ENCODE assay signal across 9 cellular contexts in the genomic region with DNA sequence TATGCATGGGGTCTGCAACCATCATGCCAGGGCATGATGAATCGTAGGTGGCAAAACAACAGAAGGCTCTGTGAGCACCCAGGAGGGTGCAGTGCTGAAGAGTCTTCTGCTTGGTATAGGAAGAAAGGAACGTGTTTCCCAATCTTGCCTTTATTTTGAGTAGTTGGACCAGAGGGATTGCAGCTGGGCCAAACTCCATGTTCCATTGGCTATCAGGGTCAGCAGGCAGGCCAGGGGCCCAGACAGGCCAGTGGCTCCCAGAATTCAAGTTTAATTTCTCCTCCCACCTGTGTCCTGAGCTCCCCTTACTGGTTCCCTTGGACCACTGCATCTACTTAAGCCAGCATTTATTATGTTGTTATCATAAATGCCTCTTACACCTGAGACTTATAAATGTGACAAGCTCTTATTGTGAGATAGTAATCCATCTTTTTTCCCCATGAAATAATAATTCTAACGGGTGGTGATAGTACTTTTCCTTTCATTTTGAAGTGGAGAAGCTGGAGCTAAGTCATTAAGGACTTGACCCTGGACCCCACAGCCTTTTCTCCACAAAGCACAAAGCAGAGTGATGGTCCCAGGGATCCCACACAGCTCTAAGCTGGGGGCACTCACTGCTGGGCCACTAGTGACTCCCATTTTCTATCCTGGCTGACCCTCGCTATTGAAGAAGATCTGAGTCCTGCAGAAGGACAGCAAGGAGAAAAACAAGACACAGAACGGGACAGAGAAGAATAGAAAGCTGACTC. TPM values are rescaled to one million over a fixed set of nuclear protein-coding genes. Genes with fewer than 3 reads are reported as not detected.
DNase-seq lines count a peak whose midpoint lies in the region; ATAC-seq and TF ChIP-seq lines count a peak whose summit lies in the region.
"Had no signal": no experiment of that assay in that cellular context is flagged by ENCODE, and none has a peak within 500 bp of the region (broad histone marks: within the 10 kb centered on the region; RNA-seq: fewer than 3 reads in every experiment).

No MANE protein-coding gene starts in this region.

- H3K4me3 Mint-ChIP-seq in stimulated activated memory B cell treated with anti-CD40 and anti-IgM and Interleukin-4, amounts not matched to agents 10 μg/mL and 1 μg/mL and 100 μg/mL, for 72 hours = peak overlapping the region; percentile 98

- H3K27ac Mint-ChIP-seq in stimulated activated memory B cell treated with anti-CD40 and anti-IgM and Interleukin-4, amounts not matched to agents 10 μg/mL and 1 μg/mL and 100 μg/mL, for 72 hours = peak overlapping the region; percentile 97

- ATAC-seq in GM21576 (IDR thresholded peaks at IDR 0.05; ENCODE audit: unreplicated experiment) (peak; percentile 1), HG03196 (IDR thresholded peaks at IDR 0.05; ENCODE audit: unreplicated experiment) (no peak)
- no peak for ATAC-seq in stimulated activated memory B cell treated with anti-CD40 and anti-IgM and Interleukin-4, amounts not matched to agents 10 μg/mL and 1 μg/mL and 100 μg/mL, for 72 hours

- H3K36me3 ChIP-seq in SJSA1 = peaks cover 24% of the 10 kb centered on the region

- H3K9me3 Mint-ChIP-seq in stimulated activated memory B cell treated with anti-CD40 and anti-IgM and Interleukin-4, amounts not matched to agents 10 μg/mL and 1 μg/mL and 100 μg/mL, for 72 hours = peaks cover 6% of the 10 kb centered on the region

- DNase-seq in SJSA1 (ENCODE audit: low read depth in 1 of 2, low spot score in 2 of 2) (no peak), fibroblast of mammary gland (ENCODE audit: low read depth) (peak; percentile 13), DMS114 treated with DMSO at 0.1 percent for 48 hours (lab: John Stamatoyannopoulos, UW; ENCODE audit: unreplicated experiment) (no peak), NCI-H1417 treated with DMSO at 0.1 percent for 48 hours (lab: John Stamatoyannopoulos, UW) (no peak)
- DNase-seq in central memory CD4-positive, alpha-beta T cell = no peak
- DNase-seq: nephron progenitor cell had no signal

- peaks cover 80% of the 10 kb centered on the region for H3K4me1 Mint-ChIP-seq in stimulated activated memory B cell treated with anti-CD40 and anti-IgM and Interleukin-4, amounts not matched to agents 10 μg/mL and 1 μg/mL and 100 μg/mL, for 72 hours

- no peaks in the 10 kb centered on the region; the same call in 1 of the 2 replicates for H3K9me3 ChIP-seq in SJSA1 (replicated peaks)

- H3K4me3 ChIP-seq in SJSA1 = peak overlapping the region; percentile 47
- H3K4me3 ChIP-seq in fibroblast of mammary gland (ENCODE audit: control insufficient read depth, low read depth, low read length) = peak overlapping the region; percentile 86

- H3K27me3 Mint-ChIP-seq in stimulated activated memory B cell treated with anti-CD40 and anti-IgM and Interleukin-4, amounts not matched to agents 10 μg/mL and 1 μg/mL and 100 μg/mL, for 72 hours = no peaks in the 10 kb centered on the region

- peaks cover 24% of the 10 kb centered on the region for H3K36me3 Mint-ChIP-seq in stimulated activated memory B cell treated with anti-CD40 and anti-IgM and Interleukin-4, amounts not matched to agents 10 μg/mL and 1 μg/mL and 100 μg/mL, for 72 hours

- peaks cover 13% of the 10 kb centered on the region for H3K4me1 ChIP-seq in SJSA1 (replicated peaks)

- peak; percentile 8 for TF ChIP-seq CTCF in fibroblast of mammary gland (conservative IDR thresholded peaks at IDR 0.05; ENCODE audit: control insufficient read depth, insufficient read depth, low read depth, low read length)

- peak overlapping the region; percentile 85 for H3K27ac ChIP-seq in SJSA1

- H3K27me3 ChIP-seq in SJSA1 (replicated peaks) = no peaks in the 10 kb centered on the region

RNA-seq across cellular contexts. Expression of a gene that starts 0.8 kb away (rescaled TPM):
- 7.0 and 7.2 TPM in 2 replicates for total RNA-seq in SJSA1 (2014; rRNA removed; shearing (Covaris generic))

RNA-seq across cellular contexts. Expression of a gene that starts 31.3 kb away (rescaled TPM):
- total RNA-seq in SJSA1 (2014; rRNA removed; shearing (Covaris generic)) = not detected in 2 replicates
